In genomic region chr3:10248184-10248983, GRCh38 we compare ENCODE assay signal across 8 cellular contexts. TPM values are rescaled to one million over a fixed set of nuclear protein-coding genes. Genes with fewer than 3 reads are reported as not detected.
A peak's percentile ranks its signal among the peaks of the same experiment; 100 is the strongest.
DNase-seq lines count a peak whose midpoint lies in the region; ATAC-seq lines count a peak whose summit lies in the region.

TATDN2 (plus strand) TSS chr3:10248459; CDS start chr3:10249201, 742 bp downstream.

- no peaks in the 10 kb centered on the region for H3K9me3 ChIP-seq in effector memory CD4-positive, alpha-beta T cell (ENCODE audit: control insufficient read depth, low read length)

- H3K27me3 ChIP-seq in effector memory CD4-positive, alpha-beta T cell (replicated peaks; ENCODE audit: control insufficient read depth, insufficient read depth, low read length, poor library complexity, severe bottlenecking) = no peaks in the 10 kb centered on the region

- DNase-seq in COR-L47 (lab: John Stamatoyannopoulos, UW) = peak; percentile 91
- peak; percentile 94 for DNase-seq in HT1080 (ENCODE audit: low read depth)
- peak; percentile 92 to 97 for DNase-seq in NOMO-1 (lab: John Stamatoyannopoulos, UW; ENCODE audit: unreplicated experiment in 2 of 2)
- peak; percentile 93 for DNase-seq in activated CD8-positive, alpha-beta memory T cell treated with anti-CD3 and anti-CD28 coated beads for 24 hours
- DNase-seq in effector memory CD4-positive, alpha-beta T cell = peak; percentile 89 to 93 (median 89)
- DNase-seq in medulla oblongata (ENCODE audit: extremely low spot score) = peak; percentile 97
- DNase-seq in stimulated activated CD4-positive, alpha-beta T cell treated with anti-CD3 and anti-CD28 coated beads, TNF-alpha, amount 100 ng/mL, for 48 hours (ENCODE audit: low read depth in 3 of 3) = peak; percentile 88 to 92 (median 88)

- peak within 1 kb of the TSS; percentile 73 for H3K4me3 ChIP-seq in effector memory CD4-positive, alpha-beta T cell (ENCODE audit: insufficient read depth, low read depth, low read length, poor library complexity, severe bottlenecking)

- H3K36me3 ChIP-seq in effector memory CD4-positive, alpha-beta T cell (ENCODE audit: control insufficient read depth, insufficient read depth, low read length) = peaks cover 9% of the 10 kb centered on the region

- peak within 1 kb of the TSS; percentile 81 for H3K27ac ChIP-seq in effector memory CD4-positive, alpha-beta T cell (ENCODE audit: insufficient read depth, low read length, poor library complexity, severe bottlenecking)

- ATAC-seq in GM21367 (IDR thresholded peaks at IDR 0.05; ENCODE audit: unreplicated experiment) = peak; percentile 90

- H3K4me1 ChIP-seq in effector memory CD4-positive, alpha-beta T cell (ENCODE audit: control insufficient read depth, insufficient read depth, low read length, poor library complexity, severe bottlenecking) = peaks cover 26% of the 10 kb centered on the region

RNA-seq across cellular contexts. Expression of gene TATDN2, which starts in this region (rescaled TPM):
- total RNA-seq in HT1080 (2014; rRNA removed; shearing (Covaris generic)) = 13.4 and 15.7 TPM in 2 replicates
- 19.5 and 20.5 TPM in 2 replicates for polyA plus RNA-seq in HT1080 (2015; cell fraction: cytosol; rRNA removed)
- 19.0 and 19.2 TPM in 2 replicates for polyA plus RNA-seq in HT1080 (2015; cell fraction: nucleus; rRNA removed)

Comparison
In these comparisons a context has a peak if more than half of its experiments do, and no peak if none do; other contexts are left out.
1. Peak in every context shown above with its lines: DNase-seq, ATAC-seq, H3K4me3 ChIP-seq and H3K27ac ChIP-seq.